22 cellular contexts compared by ENCODE assay signal in the genomic region with DNA sequence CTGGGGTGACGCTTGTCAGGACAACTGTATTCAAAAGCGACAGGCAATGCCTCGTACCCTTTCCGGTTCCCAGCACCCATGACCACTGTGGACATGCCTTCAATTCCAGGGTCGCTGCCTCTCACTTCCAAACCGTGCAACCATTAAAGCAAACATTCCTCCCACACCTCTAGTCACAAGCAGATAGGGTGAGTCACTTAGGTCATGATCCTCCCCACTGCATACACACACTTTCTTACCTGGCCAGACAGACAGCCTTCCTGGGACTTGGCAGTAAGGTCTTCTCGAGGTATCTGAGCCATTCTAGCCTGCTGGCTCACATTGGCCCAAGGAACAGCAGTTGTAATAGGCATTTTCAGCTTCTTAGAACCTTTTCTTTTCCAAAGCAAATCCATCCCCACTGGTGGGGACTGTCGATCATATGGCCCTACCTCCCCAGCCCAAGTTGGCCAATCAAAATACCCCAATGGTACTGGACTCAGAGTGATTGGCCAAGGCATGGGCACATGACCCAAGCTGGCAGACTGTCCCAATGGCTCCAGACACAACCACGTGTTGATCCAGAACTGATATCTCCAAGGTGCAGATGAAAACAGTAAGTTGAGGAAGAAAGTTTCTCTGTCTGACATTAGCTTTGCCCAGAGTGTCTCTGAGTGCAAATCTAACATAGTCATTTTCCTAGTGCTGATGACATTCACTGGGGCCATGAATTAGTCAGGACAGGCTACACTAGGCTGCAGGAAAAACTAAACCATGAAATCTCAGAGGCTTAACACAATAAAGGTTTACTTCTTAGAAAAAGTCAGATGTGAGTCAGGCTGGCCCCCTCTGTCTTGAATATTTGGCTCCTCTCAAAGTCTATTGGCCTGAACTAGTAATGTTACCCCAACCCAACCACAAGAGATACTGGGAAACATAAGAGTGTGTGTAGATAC.
DNase-seq lines count a peak whose midpoint lies in the region; ATAC-seq, FAIRE-seq and TF ChIP-seq lines count a peak whose summit lies in the region.
"Had no signal": no experiment of that assay in that cellular context is flagged by ENCODE, and none has a peak within 500 bp of the region (broad histone marks: within the 10 kb centered on the region; RNA-seq: fewer than 3 reads in every experiment).

No MANE protein-coding gene starts in this region.

- H3K4me1 Mint-ChIP-seq in stimulated activated naive B cell treated with anti-CD40 and anti-IgM and Interleukin-4, amounts not matched to agents 10 μg/mL and 1 μg/mL and 100 μg/mL, for 72 hours = no peaks in the 10 kb centered on the region
- H3K4me1 Mint-ChIP-seq: activated B cell treated with CpG ODN at 0.5 μM for 24 hours, naive B cell had no signal

- no peak for TF ChIP-seq CTCF in bronchial epithelial cell (IDR thresholded peaks at IDR 0.05; ENCODE audit: insufficient read depth, low read length, severe bottlenecking)

- H3K27me3 Mint-ChIP-seq in stimulated activated naive B cell treated with anti-CD40 and anti-IgM and Interleukin-4, amounts not matched to agents 10 μg/mL and 1 μg/mL and 100 μg/mL, for 72 hours = peaks cover 19 to 32% of the 10 kb centered on the region in 2 donors

- ATAC-seq in activated naive CD4-positive, alpha-beta T cell treated with anti-CD3 and anti-CD28 coated beads, Interleukin-2, amount 50 U/mL, for 72 hours = peak; percentile 88 to 94
- peak; percentile 19 to 31 for ATAC-seq in stimulated activated naive B cell treated with anti-CD40 and anti-IgM and Interleukin-4, amounts not matched to agents 10 μg/mL and 1 μg/mL and 100 μg/mL, for 72 hours (replicated peaks)
- ATAC-seq in HG03457 (IDR thresholded peaks at IDR 0.05; ENCODE audit: unreplicated experiment) = no peak

- peaks cover 0 to 7% of the 10 kb centered on the region in 2 donors for H3K36me3 Mint-ChIP-seq in activated naive CD4-positive, alpha-beta T cell treated with anti-CD3 and anti-CD28 coated beads, Interleukin-2, amount 50 U/mL, for 72 hours
- peaks cover 0 to 2% of the 10 kb centered on the region in 2 donors for H3K36me3 Mint-ChIP-seq in stimulated activated naive B cell treated with anti-CD40 and anti-IgM and Interleukin-4, amounts not matched to agents 10 μg/mL and 1 μg/mL and 100 μg/mL, for 72 hours
- H3K36me3 Mint-ChIP-seq: IgD-negative memory B cell had no signal

- DNase-seq in activated naive CD4-positive, alpha-beta T cell treated with anti-CD3 and anti-CD28 coated beads, Interleukin-2, amount 50 U/mL, for 72 hours (ENCODE audit: low spot score in 2 of 2) = peak in 1 of 2 donors; percentile 10
- no peak for DNase-seq in activated naive CD4-positive, alpha-beta T cell treated with anti-CD3 and anti-CD28 coated beads, Interleukin-2, amount 50 U/mL, for 16 hours
- DNase-seq in LoVo (ENCODE audit: low spot score) = peak; percentile 8
- DNase-seq in bronchial epithelial cell (ENCODE audit: low read depth) = peak; percentile 80
- no peak for DNase-seq in stimulated activated naive B cell treated with anti-CD40 and anti-IgM and Interleukin-4, amounts not matched to agents 10 μg/mL and 1 μg/mL and 100 μg/mL, for 72 hours
- no peak for DNase-seq in globus pallidus (ENCODE audit: low spot score)
- no peak for DNase-seq in SHP77 treated with DMSO at 0.1 percent for 48 hours (lab: John Stamatoyannopoulos, UW)
- DNase-seq: activated B cell treated with CpG ODN at 0.5 μM for 24 hours, activated gamma-delta T cell treated with Interleukin-2 at 50 U/mL for 16 hours, amniotic stem cell, Calu3, glutamatergic neuron, GM23248, naive B cell, NCI-H526 treated with DMSO at 0.1 percent for 48 hours, occipital lobe, spleen, T-helper 9 cell, uterus had no signal

- no peak overlapping the region for H3K4me3 ChIP-seq in bronchial epithelial cell (ENCODE audit: low read depth, low read length)
- H3K4me3 ChIP-seq: BLaER1 treated with 17β-estradiol and CSF1 and Interleukin-3, amounts not matched to agents 10 nM and 100 nM; GM23248; spleen; uterus had no signal

- FAIRE-seq in bronchial epithelial cell (lab: Jason Lieb, UNC) = peak; percentile 83

- peak overlapping the region; percentile 11 to 31 for H3K27ac Mint-ChIP-seq in activated naive CD4-positive, alpha-beta T cell treated with anti-CD3 and anti-CD28 coated beads, Interleukin-2, amount 50 U/mL, for 72 hours
- no peak overlapping the region for H3K27ac Mint-ChIP-seq in stimulated activated naive B cell treated with anti-CD40 and anti-IgM and Interleukin-4, amounts not matched to agents 10 μg/mL and 1 μg/mL and 100 μg/mL, for 72 hours
- H3K27ac Mint-ChIP-seq: activated B cell treated with CpG ODN at 0.5 μM for 24 hours, IgD-negative memory B cell, naive B cell had no signal

- H3K36me3 ChIP-seq in bronchial epithelial cell (ENCODE audit: control insufficient read depth, insufficient read depth, low read length) = no peaks in the 10 kb centered on the region
- H3K36me3 ChIP-seq: BLaER1 treated with 17β-estradiol and CSF1 and Interleukin-3, amounts not matched to agents 10 nM and 100 nM; spleen; uterus had no signal

- H3K27me3 ChIP-seq in bronchial epithelial cell (ENCODE audit: control insufficient read depth, insufficient read depth, low read length) = no peaks in the 10 kb centered on the region
- H3K27me3 ChIP-seq: BLaER1 treated with 17β-estradiol and CSF1 and Interleukin-3, amounts not matched to agents 10 nM and 100 nM; uterus had no signal

- H3K9me3 Mint-ChIP-seq in activated naive CD4-positive, alpha-beta T cell treated with anti-CD3 and anti-CD28 coated beads, Interleukin-2, amount 50 U/mL, for 72 hours = peaks cover 0 to 9% of the 10 kb centered on the region in 2 donors
- H3K9me3 Mint-ChIP-seq in stimulated activated naive B cell treated with anti-CD40 and anti-IgM and Interleukin-4, amounts not matched to agents 10 μg/mL and 1 μg/mL and 100 μg/mL, for 72 hours = peaks cover 0 to 3% of the 10 kb centered on the region in 2 donors

- H3K4me3 Mint-ChIP-seq in stimulated activated naive B cell treated with anti-CD40 and anti-IgM and Interleukin-4, amounts not matched to agents 10 μg/mL and 1 μg/mL and 100 μg/mL, for 72 hours = no peak overlapping the region
- H3K4me3 Mint-ChIP-seq: activated B cell treated with CpG ODN at 0.5 μM for 24 hours, IgD-negative memory B cell, naive B cell had no signal

Comparison
In these comparisons a context has a peak if more than half of its experiments do, and no peak if none do; other contexts are left out.
1. DNase-seq: peak in LoVo (single experiment) and bronchial epithelial cell (single experiment); none in activated naive CD4-positive, alpha-beta T cell treated with anti-CD3 and anti-CD28 coated beads, Interleukin-2, amount 50 U/mL, for 16 hours (single experiment), stimulated activated naive B cell treated with anti-CD40 and anti-IgM and Interleukin-4, amounts not matched to agents 10 μg/mL and 1 μg/mL and 100 μg/mL, for 72 hours (single experiment), globus pallidus (single experiment) and SHP77 treated with DMSO at 0.1 percent for 48 hours (single experiment).